27 cellular contexts compared by ENCODE assay signal in genomic region chr5:104400941-104401340, GRCh38.
"Had no signal": no experiment of that assay in that cellular context is flagged by ENCODE, and none has a peak within 500 bp of the region (broad histone marks: within the 10 kb centered on the region; RNA-seq: fewer than 3 reads in every experiment).

No MANE protein-coding gene starts in this region.

- H3K27me3 ChIP-seq: adrenal gland, body of pancreas, esophagus squamous epithelium, neutrophil, sigmoid colon, uterus had no signal

- H3K4me1 ChIP-seq: adrenal gland, body of pancreas, esophagus squamous epithelium, left ventricle myocardium inferior, sigmoid colon, uterus had no signal

- H3K27ac ChIP-seq: adrenal gland, body of pancreas, epithelial cell of prostate, esophagus squamous epithelium, left ventricle myocardium inferior, neutrophil, sigmoid colon, thoracic aorta, uterus, VCaP had no signal

- ATAC-seq: body of pancreas; natural killer cell; stimulated activated effector memory CD8-positive, alpha-beta T cell treated with anti-CD3 and anti-CD28 coated beads, Interleukin-12 subunit alpha, Interleukin-12 subunit beta, amount 100 ng/mL, for 72 hours had no signal

- H3K36me3 ChIP-seq: adrenal gland, esophagus squamous epithelium, left ventricle myocardium inferior, neutrophil, sigmoid colon, thoracic aorta, uterus had no signal

- DNase-seq: activated CD4-positive, alpha-beta T cell treated with anti-CD3 and anti-CD28 coated beads for 4 hours; activated CD4-positive, alpha-beta T cell treated with anti-CD3 and anti-CD28 coated beads, Interleukin-2, amount 50 U/mL, for 48 hours; activated CD8-positive, alpha-beta memory T cell treated with anti-CD3 and anti-CD28 coated beads for 24 hours; activated effector memory CD4-positive, alpha-beta T cell treated with anti-CD3 and anti-CD28 coated beads, Interleukin-2, amount 50 U/mL, for 16 hours; activated naive CD4-positive, alpha-beta T cell treated with anti-CD3 and anti-CD28 coated beads for 36 hours; activated naive CD8-positive, alpha-beta T cell treated with anti-CD3 and anti-CD28 coated beads for 36 hours; adrenal gland; aorta; body of pancreas; dermis blood vessel endothelial cell; effector CD4-positive, alpha-beta T cell; esophagus squamous epithelium; foreskin melanocyte; islet precursor cell; left ventricle myocardium inferior; mesendoderm; natural killer cell; sigmoid colon; small intestine; stimulated activated CD4-positive, alpha-beta T cell treated with anti-CD3 and anti-CD28 coated beads, Interleukin-4, amount 100 ng/mL, for 24 hours; uterus had no signal

- H3K9me3 ChIP-seq: adrenal gland, body of pancreas, esophagus squamous epithelium, neutrophil, sigmoid colon, thoracic aorta, uterus had no signal

- H3K4me3 ChIP-seq: adrenal gland, body of pancreas, esophagus squamous epithelium, left ventricle myocardium inferior, lung, sigmoid colon, thoracic aorta, uterus had no signal
